Comparison of ENCODE assay signal across 13 cellular contexts in genomic region chr1:95096218-95096841, GRCh38. TPM values are rescaled to one million over a fixed set of nuclear protein-coding genes. Genes with fewer than 3 reads are reported as not detected.
DNase-seq lines count a peak whose midpoint lies in the region; ATAC-seq and TF ChIP-seq lines count a peak whose summit lies in the region.
"Had no signal": no experiment of that assay in that cellular context is flagged by ENCODE, and none has a peak within 500 bp of the region (broad histone marks: within the 10 kb centered on the region; RNA-seq: fewer than 3 reads in every experiment).

No MANE protein-coding gene starts in this region.

- in situ Hi-C loops in gastrocnemius medialis (cut with MboI; ENCODE audit: low sequenced_read_pairs in 4 of 4): no loop called here

- ATAC-seq in GM19372 (IDR thresholded peaks at IDR 0.05; ENCODE audit: low read depth, unreplicated experiment) (peak; percentile 2), HG02885 (IDR thresholded peaks at IDR 0.05; ENCODE audit: poor library complexity, unreplicated experiment) (peak; percentile 25), PC-3 (peak; percentile 91), gastrocnemius medialis (peak; percentile 69), HG03135 (IDR thresholded peaks at IDR 0.05; ENCODE audit: unreplicated experiment) (no peak)
- ATAC-seq: activated T-cell treated with anti-CD3 and anti-CD28 coated beads, Interleukin-2, amount 50 U/mL, for 72 hours; body of pancreas; naive thymus-derived CD4-positive, alpha-beta T cell had no signal

- TF ChIP-seq CTCF in PC-3 (conservative IDR thresholded peaks at IDR 0.05; ENCODE audit: low read depth, low read length) (no peak), gastrocnemius medialis (IDR thresholded peaks at IDR 0.05 in 4 of 5, conservative IDR thresholded peaks at IDR 0.05 in 1 of 5) (no peak), thyroid gland (IDR thresholded peaks at IDR 0.05) (no peak)

- 0 out of 2 replicates have a peak overlapping the region, but pooled peaks have one; percentile 15 for H3K9ac ChIP-seq in PC-3 (ENCODE audit: low read length)

- TSS peak; percentile 81 for BruUV-seq in PC-3 (replicated peaks; lab: Mats Ljungman, UMichigan)

- CTCF ChIA-PET in PC-3 (lab: Charles Lee): no interaction called here

- H4K20me1 ChIP-seq in PC-3 (ENCODE audit: low read length): no peaks in the 10 kb centered on the region

- intact Hi-C loops in PC-3 (cut with micrococcal nuclease): loop anchor here (1.0 to 5.0 kb wide), 3 partner anchors 12 to 136 kb away; partner anchors contain the start of genes ALG14 and RWDD3
- intact Hi-C loops in gastrocnemius medialis (cut with DNase I; ENCODE audit: low total_unique reads): no loop called here
- intact Hi-C loops in thyroid gland (cut with DNase I): no loop called here
- intact Hi-C loops in posterior vena cava (cut with DNase I): no loop called here

- peak overlapping the region; percentile 66 for H3K4me2 ChIP-seq in PC-3 (ENCODE audit: low read length)

- H3K27me3 ChIP-seq in PC-3 (ENCODE audit: low read length) (no peaks in the 10 kb centered on the region), gastrocnemius medialis (no peaks in the 10 kb centered on the region), thyroid gland (no peaks in the 10 kb centered on the region)
- H3K27me3 ChIP-seq: body of pancreas had no signal

- WGBS in thyroid gland, 2 donors: 88% methylated on average over 6 of the region's 6 CpGs

- DNase-seq in PC-3 (peak; percentile 86), gastrocnemius medialis (peak in 1 of 2 donors; percentile 17), thyroid gland (no peak), posterior vena cava (ENCODE audit: low spot score) (no peak), SW480 (ENCODE audit: low spot score) (no peak)
- DNase-seq: activated T-cell treated with anti-CD3 and anti-CD28 coated beads, Interleukin-2, amount 50 U/mL, for 72 hours; body of pancreas; islet precursor cell; naive thymus-derived CD4-positive, alpha-beta T cell had no signal

- H3K9me2 ChIP-seq in PC-3 (replicated peaks; ENCODE audit: low read length): no peaks in the 10 kb centered on the region

- peak overlapping the region; percentile 42 for H2AFZ ChIP-seq in PC-3 (ENCODE audit: low read length)

- TF ChIP-seq POLR2A in gastrocnemius medialis (IDR thresholded peaks at IDR 0.05) (no peak), thyroid gland (IDR thresholded peaks at IDR 0.05) (no peak)

- H3K27ac ChIP-seq in PC-3 (ENCODE audit: low read length): peak overlapping the region; percentile 76
- H3K27ac ChIP-seq in gastrocnemius medialis: no peak overlapping the region
- H3K27ac ChIP-seq in thyroid gland: no peak overlapping the region
- H3K27ac ChIP-seq: body of pancreas, RWPE1 had no signal

- H3K4me3 ChIP-seq in PC-3 (ENCODE audit: low read length): peak overlapping the region; percentile 31
- H3K4me3 ChIP-seq in gastrocnemius medialis: no peak overlapping the region
- H3K4me3 ChIP-seq in thyroid gland (replicated peaks in 1 of 3): no peak overlapping the region
- H3K4me3 ChIP-seq: body of pancreas had no signal

- H3F3A ChIP-seq in PC-3 (ENCODE audit: low read length, unreplicated experiment): peaks cover 6% of the 10 kb centered on the region

- H3K9me3 ChIP-seq in PC-3 (ENCODE audit: low read length): no peaks in the 10 kb centered on the region
- H3K9me3 ChIP-seq in gastrocnemius medialis: no peaks in the 10 kb centered on the region
- no peaks in the 10 kb centered on the region for H3K9me3 ChIP-seq in thyroid gland
- H3K9me3 ChIP-seq: body of pancreas had no signal

- H3K4me1 ChIP-seq in PC-3 (ENCODE audit: insufficient read depth, low read length): peaks cover 28% of the 10 kb centered on the region
- no peaks in the 10 kb centered on the region for H3K4me1 ChIP-seq in gastrocnemius medialis
- no peaks in the 10 kb centered on the region for H3K4me1 ChIP-seq in thyroid gland
- H3K4me1 ChIP-seq: body of pancreas had no signal

- H3K79me2 ChIP-seq in PC-3 (ENCODE audit: low read length): no peaks in the 10 kb centered on the region

- no peaks in the 10 kb centered on the region for H3K36me3 ChIP-seq in PC-3 (ENCODE audit: low read depth, low read length)
- H3K36me3 ChIP-seq in gastrocnemius medialis: no peaks in the 10 kb centered on the region
- no peaks in the 10 kb centered on the region for H3K36me3 ChIP-seq in thyroid gland

- POLR2A ChIA-PET in PC-3 (lab: Charles Lee; ENCODE audit: unreplicated experiment): interaction anchor here (0.5 kb wide), 1 partner anchor 204 kb away, joined by 4 read pairs; no protein-coding TSS in a partner anchor

RNA-seq across cellular contexts. Expression of gene TLCD4, which starts 20.8 kb away (rescaled TPM):
- 8.3 and 8.6 TPM in 2 replicates for total RNA-seq in PC-3 (2014; rRNA removed)
- 10 to 100 TPM in 3 of 4 donors, 1 to 10 TPM in 1; 9.8 to 12.1 (median 11.0) TPM for total RNA-seq in gastrocnemius medialis
- total RNA-seq in thyroid gland: 10 to 100 TPM; 12.6 to 30.6 (median 24.0) TPM
- 10 to 100 TPM; 11.6 to 17.4 TPM for total RNA-seq in posterior vena cava
- total RNA-seq: naive thymus-derived CD4-positive, alpha-beta T cell had no signal

RNA-seq across cellular contexts. Expression of gene ALG14, which starts 23.6 kb away (rescaled TPM):
- 3.4 and 9.7 TPM in 2 replicates for total RNA-seq in PC-3 (2014; rRNA removed)
- total RNA-seq in gastrocnemius medialis: under 1 TPM; 0.24 to 0.97 (median 0.77) TPM
- total RNA-seq in thyroid gland: 1 to 10 TPM; 1.5 to 4.6 (median 3.2) TPM
- 1 to 10 TPM; 4.2 to 6.1 TPM for total RNA-seq in posterior vena cava
